Comparison of ENCODE assay signal across 18 cellular contexts in genomic region chr5:134091626-134092121, GRCh38. TPM values are rescaled to one million over a fixed set of nuclear protein-coding genes. Genes with fewer than 3 reads are reported as not detected.
DNase-seq lines count a peak whose midpoint lies in the region; ATAC-seq lines count a peak whose summit lies in the region.
"Had no signal": no experiment of that assay in that cellular context is flagged by ENCODE, and none has a peak within 500 bp of the region (broad histone marks: within the 10 kb centered on the region; RNA-seq: fewer than 3 reads in every experiment).

No MANE protein-coding gene starts in this region.

- intact Hi-C loops in activated naive CD4-positive, alpha-beta T cell treated with anti-CD3 and anti-CD28 coated beads for 36 hours (cut with micrococcal nuclease) = loop anchor here (1.0 kb wide), 1 partner anchor 9 kb away; no protein-coding TSS in a partner anchor

- CTCF ChIA-PET in activated naive CD4-positive, alpha-beta T cell treated with anti-CD3 and anti-CD28 coated beads for 36 hours (lab: Charles Lee) = interaction anchor here (1.2 to 8.5 kb wide), 5 partner anchors 9 to 51 kb away, joined by 3 to 61 read pairs (median 6); no protein-coding TSS in a partner anchor

- H3K27me3 Mint-ChIP-seq in activated naive CD4-positive, alpha-beta T cell treated with anti-CD3 and anti-CD28 coated beads for 36 hours (ENCODE audit: low read depth) = no peaks in the 10 kb centered on the region
- H3K27me3 Mint-ChIP-seq in activated T-helper 17 cell treated with anti-CD3 and anti-CD28 coated beads, Interleukin-2, amount 50 U/mL, for 72 hours = no peaks in the 10 kb centered on the region

- H3K27ac Mint-ChIP-seq in activated naive CD4-positive, alpha-beta T cell treated with anti-CD3 and anti-CD28 coated beads for 36 hours = no peak overlapping the region
- H3K27ac Mint-ChIP-seq in activated naive CD4-positive, alpha-beta T cell treated with anti-CD3 and anti-CD28 coated beads, Interleukin-2, amount 50 U/mL, for 72 hours = no peak overlapping the region
- no peak overlapping the region for H3K27ac Mint-ChIP-seq in activated T-helper 17 cell treated with anti-CD3 and anti-CD28 coated beads, Interleukin-2, amount 50 U/mL, for 72 hours
- no peak overlapping the region for H3K27ac Mint-ChIP-seq in stimulated activated effector memory CD8-positive, alpha-beta T cell treated with anti-CD3 and anti-CD28 coated beads, Interleukin-12 subunit alpha, Interleukin-12 subunit beta, amount 100 ng/mL, for 72 hours
- H3K27ac Mint-ChIP-seq: HFFc6 had no signal

- peak; percentile 11 for DNase-seq in activated naive CD4-positive, alpha-beta T cell treated with anti-CD3 and anti-CD28 coated beads for 36 hours
- no peak for DNase-seq in activated naive CD4-positive, alpha-beta T cell treated with anti-CD3 and anti-CD28 coated beads, Interleukin-2, amount 50 U/mL, for 72 hours (ENCODE audit: low spot score in 2 of 2)
- DNase-seq in foreskin melanocyte (peak; percentile 33), superior temporal gyrus (ENCODE audit: extremely low spot score) (peak; percentile 72)
- no peak for DNase-seq in stimulated activated effector memory CD8-positive, alpha-beta T cell treated with anti-CD3 and anti-CD28 coated beads, Interleukin-12 subunit alpha, Interleukin-12 subunit beta, amount 100 ng/mL, for 72 hours (ENCODE audit: low spot score in 2 of 2)
- DNase-seq: ACHN; GDM1; HFFc6; MV-4-11; NCI-H2029; NCI-H526; stimulated activated CD4-positive, alpha-beta T cell treated with anti-CD3 and anti-CD28 coated beads, Interleukin-4, amount 100 ng/mL, for 1 hour; SW 1271; upper lobe of left lung had no signal

- H3K4me3 Mint-ChIP-seq in activated naive CD4-positive, alpha-beta T cell treated with anti-CD3 and anti-CD28 coated beads for 36 hours = no peak overlapping the region
- H3K4me3 Mint-ChIP-seq in activated T-helper 17 cell treated with anti-CD3 and anti-CD28 coated beads, Interleukin-2, amount 50 U/mL, for 72 hours = peak overlapping the region; percentile 17
- no peak overlapping the region for H3K4me3 Mint-ChIP-seq in stimulated activated effector memory CD8-positive, alpha-beta T cell treated with anti-CD3 and anti-CD28 coated beads, Interleukin-12 subunit alpha, Interleukin-12 subunit beta, amount 100 ng/mL, for 72 hours
- H3K4me3 Mint-ChIP-seq: HFFc6 had no signal

- peaks cover 1% of the 10 kb centered on the region for H3K36me3 Mint-ChIP-seq in activated naive CD4-positive, alpha-beta T cell treated with anti-CD3 and anti-CD28 coated beads for 36 hours (ENCODE audit: low read depth)
- peaks cover 0 to 33% of the 10 kb centered on the region in 2 donors for H3K36me3 Mint-ChIP-seq in activated naive CD4-positive, alpha-beta T cell treated with anti-CD3 and anti-CD28 coated beads, Interleukin-2, amount 50 U/mL, for 72 hours
- no peaks in the 10 kb centered on the region for H3K36me3 Mint-ChIP-seq in activated T-helper 17 cell treated with anti-CD3 and anti-CD28 coated beads, Interleukin-2, amount 50 U/mL, for 72 hours (ENCODE audit: low read depth)
- H3K36me3 Mint-ChIP-seq in stimulated activated effector memory CD8-positive, alpha-beta T cell treated with anti-CD3 and anti-CD28 coated beads, Interleukin-12 subunit alpha, Interleukin-12 subunit beta, amount 100 ng/mL, for 72 hours = no peaks in the 10 kb centered on the region

- no peaks in the 10 kb centered on the region for H3K9me3 Mint-ChIP-seq in activated naive CD4-positive, alpha-beta T cell treated with anti-CD3 and anti-CD28 coated beads for 36 hours
- no peaks in the 10 kb centered on the region for H3K9me3 Mint-ChIP-seq in activated naive CD4-positive, alpha-beta T cell treated with anti-CD3 and anti-CD28 coated beads, Interleukin-2, amount 50 U/mL, for 72 hours
- H3K9me3 Mint-ChIP-seq in activated T-helper 17 cell treated with anti-CD3 and anti-CD28 coated beads, Interleukin-2, amount 50 U/mL, for 72 hours = no peaks in the 10 kb centered on the region
- H3K9me3 Mint-ChIP-seq in stimulated activated effector memory CD8-positive, alpha-beta T cell treated with anti-CD3 and anti-CD28 coated beads, Interleukin-12 subunit alpha, Interleukin-12 subunit beta, amount 100 ng/mL, for 72 hours = no peaks in the 10 kb centered on the region
- H3K9me3 Mint-ChIP-seq: HFFc6 had no signal

- no peak for ATAC-seq in activated naive CD4-positive, alpha-beta T cell treated with anti-CD3 and anti-CD28 coated beads, Interleukin-2, amount 50 U/mL, for 72 hours
- no peak for ATAC-seq in activated T-helper 17 cell treated with anti-CD3 and anti-CD28 coated beads, Interleukin-2, amount 50 U/mL, for 72 hours (replicated peaks)
- ATAC-seq in HG02623 (IDR thresholded peaks at IDR 0.05; ENCODE audit: unreplicated experiment) (no peak), GM19397 (IDR thresholded peaks at IDR 0.05; ENCODE audit: unreplicated experiment) (no peak)
- no peak for ATAC-seq in stimulated activated effector memory CD8-positive, alpha-beta T cell treated with anti-CD3 and anti-CD28 coated beads, Interleukin-12 subunit alpha, Interleukin-12 subunit beta, amount 100 ng/mL, for 72 hours
- ATAC-seq: sciatic nerve had no signal

- H3K4me1 Mint-ChIP-seq in activated naive CD4-positive, alpha-beta T cell treated with anti-CD3 and anti-CD28 coated beads for 36 hours (ENCODE audit: low read depth) = peaks cover 88% of the 10 kb centered on the region
- H3K4me1 Mint-ChIP-seq in activated T-helper 17 cell treated with anti-CD3 and anti-CD28 coated beads, Interleukin-2, amount 50 U/mL, for 72 hours = peaks cover 45% of the 10 kb centered on the region
- peaks cover 39% of the 10 kb centered on the region for H3K4me1 Mint-ChIP-seq in stimulated activated effector memory CD8-positive, alpha-beta T cell treated with anti-CD3 and anti-CD28 coated beads, Interleukin-12 subunit alpha, Interleukin-12 subunit beta, amount 100 ng/mL, for 72 hours

RNA-seq across cellular contexts. Expression of gene TCF7, which starts 22.8 kb away (rescaled TPM):
- 10 to 100 TPM; 87.9 to 92.3 TPM for total RNA-seq in activated naive CD4-positive, alpha-beta T cell treated with anti-CD3 and anti-CD28 coated beads for 36 hours
- total RNA-seq in activated naive CD4-positive, alpha-beta T cell treated with anti-CD3 and anti-CD28 coated beads, Interleukin-2, amount 50 U/mL, for 72 hours = 100 to 1,000 TPM in 1 of 2 donors, 10 to 100 TPM in 1; 93.5 to 229 TPM
- total RNA-seq in activated T-helper 17 cell treated with anti-CD3 and anti-CD28 coated beads, Interleukin-2, amount 50 U/mL, for 72 hours = 10 to 100 TPM in 1 of 2 donors, 1 to 10 TPM in 1; 5.9 to 42.2 TPM

Comparison
In these comparisons a context has a peak if more than half of its experiments do, and no peak if none do; other contexts are left out.
1. DNase-seq: peak in activated naive CD4-positive, alpha-beta T cell treated with anti-CD3 and anti-CD28 coated beads for 36 hours (single experiment), foreskin melanocyte (single experiment) and superior temporal gyrus (single experiment); none in activated naive CD4-positive, alpha-beta T cell treated with anti-CD3 and anti-CD28 coated beads, Interleukin-2, amount 50 U/mL, for 72 hours (0 of 2) and stimulated activated effector memory CD8-positive, alpha-beta T cell treated with anti-CD3 and anti-CD28 coated beads, Interleukin-12 subunit alpha, Interleukin-12 subunit beta, amount 100 ng/mL, for 72 hours (0 of 2).